8 cellular contexts compared by ENCODE assay signal in genomic region chr7:87152897-87153641, GRCh38.
DNase-seq lines count a peak whose midpoint lies in the region; TF ChIP-seq lines count a peak whose summit lies in the region.

No MANE protein-coding gene starts in this region.

- peaks cover 54% of the 10 kb centered on the region for H3K4me1 Mint-ChIP-seq in stimulated activated naive CD8-positive, alpha-beta T cell treated with anti-CD3 and anti-CD28 coated beads, Interleukin-15, Interleukin-2, amounts not matched to agents 100 ng/mL and 50 ng/mL, for 24 hours (ENCODE audit: low read depth)

- peaks cover 7% of the 10 kb centered on the region; the same call in 1 of the 2 replicates for H3K4me1 ChIP-seq in HEK293 (ENCODE audit: control insufficient read depth, insufficient read depth, low read length)
- peaks cover 18 to 20% of the 10 kb centered on the region in 2 donors for H3K4me1 ChIP-seq in mucosa of rectum (ENCODE audit: control insufficient read depth in 2 of 2, insufficient read depth in 2 of 2, low read length in 2 of 2)

- H3K4me3 Mint-ChIP-seq in stimulated activated naive CD8-positive, alpha-beta T cell treated with anti-CD3 and anti-CD28 coated beads, Interleukin-15, Interleukin-2, amounts not matched to agents 100 ng/mL and 50 ng/mL, for 24 hours, result peak overlapping the region; percentile 98

- H3K9me3 ChIP-seq in HEK293 (ENCODE audit: control insufficient read depth, insufficient read depth, low read depth, low read length) (no peaks in the 10 kb centered on the region), mucosa of rectum (ENCODE audit: control insufficient read depth in 2 of 2, low read length in 2 of 2) (no peaks in the 10 kb centered on the region)

- H3K4me3 ChIP-seq in GM12875 (ENCODE audit: low read depth, low read length), result peak overlapping the region; percentile 95
- H3K4me3 ChIP-seq in HEK293 (ENCODE audit: low read depth, low read length), result peak overlapping the region; percentile 94
- H3K4me3 ChIP-seq in mucosa of rectum (ENCODE audit: low read length in 2 of 2), result peak overlapping the region; percentile 92 to 95

- H3K36me3 ChIP-seq in HEK293 (ENCODE audit: control insufficient read depth in 2 of 2, insufficient read depth in 1 of 2, low read length in 2 of 2), result peaks cover 0 to 5% of the 10 kb centered on the region in 2 experiments; a peak in 2 of 3 replicates
- no peaks in the 10 kb centered on the region for H3K36me3 ChIP-seq in mucosa of rectum (ENCODE audit: control insufficient read depth in 2 of 2, insufficient read depth in 2 of 2, low read length in 2 of 2)

- H3K27ac ChIP-seq in HEK293 (ENCODE audit: extremely low read depth, low read depth, low read length) (peak overlapping the region; percentile 100), epithelial cell of prostate (peak overlapping the region; percentile 98), mucosa of rectum (ENCODE audit: low read depth in 2 of 2, low read length in 2 of 2) (peak overlapping the region; percentile 97)

- H3K36me3 Mint-ChIP-seq in stimulated activated naive CD8-positive, alpha-beta T cell treated with anti-CD3 and anti-CD28 coated beads, Interleukin-15, Interleukin-2, amounts not matched to agents 100 ng/mL and 50 ng/mL, for 24 hours (ENCODE audit: low read depth), result peaks cover 42% of the 10 kb centered on the region

- H3K27me3 Mint-ChIP-seq in stimulated activated naive CD8-positive, alpha-beta T cell treated with anti-CD3 and anti-CD28 coated beads, Interleukin-15, Interleukin-2, amounts not matched to agents 100 ng/mL and 50 ng/mL, for 24 hours, result no peaks in the 10 kb centered on the region

- TF ChIP-seq CTCF in GM12875 (IDR thresholded peaks at IDR 0.05; ENCODE audit: borderline replicate concordance, insufficient read depth, low read depth, low read length), result no peak
- no peak for TF ChIP-seq CTCF in HEK293 (tag by site-specific recombination; IDR thresholded peaks at IDR 0.05)

- no peaks in the 10 kb centered on the region for H3K27me3 ChIP-seq in mucosa of rectum (ENCODE audit: control insufficient read depth in 2 of 2, insufficient read depth in 2 of 2, low read length in 2 of 2)

- H3K27ac Mint-ChIP-seq in stimulated activated naive CD8-positive, alpha-beta T cell treated with anti-CD3 and anti-CD28 coated beads, Interleukin-15, Interleukin-2, amounts not matched to agents 100 ng/mL and 50 ng/mL, for 24 hours, result peak overlapping the region; percentile 99

- POLR2A ChIA-PET in HEK293 (lab: Yijun Ruan, JAX), result interaction anchor here (0.7 to 4.4 kb wide), 21 partner anchors 8 to 1071 kb away, joined by 3 to 33 read pairs (median 3); partner anchors contain the start of genes CROT, ELAPOR2 and TMEM243

- no peaks in the 10 kb centered on the region for H3K9me3 Mint-ChIP-seq in stimulated activated naive CD8-positive, alpha-beta T cell treated with anti-CD3 and anti-CD28 coated beads, Interleukin-15, Interleukin-2, amounts not matched to agents 100 ng/mL and 50 ng/mL, for 24 hours

- peak; percentile 17 for DNase-seq in NCI-H1092 (lab: John Stamatoyannopoulos, UW)
- peak; percentile 9 for DNase-seq in activated CD8-positive, alpha-beta memory T cell treated with anti-CD3 and anti-CD28 coated beads, Interleukin-2, amount 50 U/mL, for 1 hour (ENCODE audit: extremely low read depth)
- DNase-seq in epithelial cell of prostate (ENCODE audit: low read depth, low spot score), result no peak
- no peak for DNase-seq in SHP77 treated with DMSO at 0.1 percent for 48 hours (lab: John Stamatoyannopoulos, UW)

- peak overlapping the region; percentile 84 to 88 for H3K9ac ChIP-seq in mucosa of rectum (ENCODE audit: low read depth in 1 of 2, low read length in 2 of 2)

- CTCF ChIA-PET in HEK293 (lab: Yijun Ruan, JAX), result interaction anchor here (0.6 to 0.7 kb wide), 2 partner anchors 230 to 241 kb away, joined by 5 read pairs; no protein-coding TSS in a partner anchor

TF ChIP-seq in HEK293, 187 proteins besides CTCF, POLR2A, EP300 and RAD21 (continues in another document):
- TF ChIP-seq KLF8 (tag by site-specific recombination; IDR thresholded peaks at IDR 0.05) (0 out of 2 replicates have a peak, but pooled peaks have one; percentile 37), GLIS1 (tag by site-specific recombination; IDR thresholded peaks at IDR 0.05) (no peak; the same call in none of the 2 replicates), ZNF274 (IDR thresholded peaks at IDR 0.05; ENCODE audit: low read length) (no peak), ZNF274 (tag by site-specific recombination; IDR thresholded peaks at IDR 0.05; ENCODE audit: borderline replicate concordance) (no peak), ZBTB10 (tag by site-specific recombination; IDR thresholded peaks at IDR 0.05) (0 out of 2 replicates have a peak, but pooled peaks have one; percentile 3), ZNF768 (tag by site-specific recombination; IDR thresholded peaks at IDR 0.05) (no peak), ZNF23 (tag by site-specific recombination; IDR thresholded peaks at IDR 0.05; ENCODE audit: borderline replicate concordance) (no peak), ZNF639 (tag by site-specific recombination; IDR thresholded peaks at IDR 0.05) (peak; percentile 59; the same call in 1 of the 2 replicates)
- TF ChIP-seq, protein P1, sequence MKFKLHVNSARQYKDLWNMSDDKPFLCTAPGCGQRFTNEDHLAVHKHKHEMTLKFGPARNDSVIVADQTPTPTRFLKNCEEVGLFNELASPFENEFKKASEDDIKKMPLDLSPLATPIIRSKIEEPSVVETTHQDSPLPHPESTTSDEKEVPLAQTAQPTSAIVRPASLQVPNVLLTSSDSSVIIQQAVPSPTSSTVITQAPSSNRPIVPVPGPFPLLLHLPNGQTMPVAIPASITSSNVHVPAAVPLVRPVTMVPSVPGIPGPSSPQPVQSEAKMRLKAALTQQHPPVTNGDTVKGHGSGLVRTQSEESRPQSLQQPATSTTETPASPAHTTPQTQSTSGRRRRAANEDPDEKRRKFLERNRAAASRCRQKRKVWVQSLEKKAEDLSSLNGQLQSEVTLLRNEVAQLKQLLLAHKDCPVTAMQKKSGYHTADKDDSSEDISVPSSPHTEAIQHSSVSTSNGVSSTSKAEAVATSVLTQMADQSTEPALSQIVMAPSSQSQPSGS (tag by site-specific recombination; IDR thresholded peaks at IDR 0.05; ENCODE audit: low read depth), result no peak
- TF ChIP-seq, protein P2, sequence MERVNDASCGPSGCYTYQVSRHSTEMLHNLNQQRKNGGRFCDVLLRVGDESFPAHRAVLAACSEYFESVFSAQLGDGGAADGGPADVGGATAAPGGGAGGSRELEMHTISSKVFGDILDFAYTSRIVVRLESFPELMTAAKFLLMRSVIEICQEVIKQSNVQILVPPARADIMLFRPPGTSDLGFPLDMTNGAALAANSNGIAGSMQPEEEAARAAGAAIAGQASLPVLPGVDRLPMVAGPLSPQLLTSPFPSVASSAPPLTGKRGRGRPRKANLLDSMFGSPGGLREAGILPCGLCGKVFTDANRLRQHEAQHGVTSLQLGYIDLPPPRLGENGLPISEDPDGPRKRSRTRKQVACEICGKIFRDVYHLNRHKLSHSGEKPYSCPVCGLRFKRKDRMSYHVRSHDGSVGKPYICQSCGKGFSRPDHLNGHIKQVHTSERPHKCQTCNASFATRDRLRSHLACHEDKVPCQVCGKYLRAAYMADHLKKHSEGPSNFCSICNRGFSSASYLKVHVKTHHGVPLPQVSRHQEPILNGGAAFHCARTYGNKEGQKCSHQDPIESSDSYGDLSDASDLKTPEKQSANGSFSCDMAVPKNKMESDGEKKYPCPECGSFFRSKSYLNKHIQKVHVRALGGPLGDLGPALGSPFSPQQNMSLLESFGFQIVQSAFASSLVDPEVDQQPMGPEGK (tag by site-specific recombination; IDR thresholded peaks at IDR 0.05), result peak; percentile 79
- TF ChIP-seq, protein P3, sequence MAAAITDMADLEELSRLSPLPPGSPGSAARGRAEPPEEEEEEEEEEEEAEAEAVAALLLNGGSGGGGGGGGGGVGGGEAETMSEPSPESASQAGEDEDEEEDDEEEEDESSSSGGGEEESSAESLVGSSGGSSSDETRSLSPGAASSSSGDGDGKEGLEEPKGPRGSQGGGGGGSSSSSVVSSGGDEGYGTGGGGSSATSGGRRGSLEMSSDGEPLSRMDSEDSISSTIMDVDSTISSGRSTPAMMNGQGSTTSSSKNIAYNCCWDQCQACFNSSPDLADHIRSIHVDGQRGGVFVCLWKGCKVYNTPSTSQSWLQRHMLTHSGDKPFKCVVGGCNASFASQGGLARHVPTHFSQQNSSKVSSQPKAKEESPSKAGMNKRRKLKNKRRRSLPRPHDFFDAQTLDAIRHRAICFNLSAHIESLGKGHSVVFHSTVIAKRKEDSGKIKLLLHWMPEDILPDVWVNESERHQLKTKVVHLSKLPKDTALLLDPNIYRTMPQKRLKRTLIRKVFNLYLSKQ (tag by site-specific recombination; IDR thresholded peaks at IDR 0.05; ENCODE audit: borderline replicate concordance), result no peak

Comparison
In these comparisons a context has a peak if more than half of its experiments do, and no peak if none do; other contexts are left out.
1. DNase-seq: peak in NCI-H1092 (single experiment) and activated CD8-positive, alpha-beta memory T cell treated with anti-CD3 and anti-CD28 coated beads, Interleukin-2, amount 50 U/mL, for 1 hour (single experiment); none in epithelial cell of prostate (single experiment) and SHP77 treated with DMSO at 0.1 percent for 48 hours (single experiment).
2. Peak in every context shown above with its lines, with median percentiles within 50 percentile points of each other: H3K4me3 ChIP-seq and H3K27ac ChIP-seq.